25 cellular contexts compared by ENCODE assay signal in genomic region chr1:24472527-24473251, GRCh38. TPM values are rescaled to one million over a fixed set of nuclear protein-coding genes. Genes with fewer than 3 reads are reported as not detected.
A peak's percentile ranks its signal among the peaks of the same experiment; 100 is the strongest.
DNase-seq lines count a peak whose midpoint lies in the region; ATAC-seq and TF ChIP-seq lines count a peak whose summit lies in the region.
"Had no signal": no experiment of that assay in that cellular context is flagged by ENCODE, and none has a peak within 500 bp of the region (broad histone marks: within the 10 kb centered on the region; RNA-seq: fewer than 3 reads in every experiment).

No MANE protein-coding gene starts in this region.

- H3K27ac Mint-ChIP-seq in naive thymus-derived CD8-positive, alpha-beta T cell: peak overlapping the region in 9 of 10 donors; percentile 27 to 87 (median 58)

- no peaks in the 10 kb centered on the region for H3K4me1 ChIP-seq in breast epithelium
- H3K4me1 ChIP-seq in thyroid gland: no peaks in the 10 kb centered on the region
- H3K4me1 ChIP-seq: HAP-1, Peyer's patch, SJCRH30 had no signal

- WGBS in thyroid gland, 2 donors: 67 to 68% methylated on average over 11 of the region's 11 CpGs

- POLR2A ChIA-PET in naive thymus-derived CD8-positive, alpha-beta T cell (lab: Charles Lee): interaction anchor here (0.7 to 27.9 kb wide), 7 partner anchors 8 to 65 kb away, joined by 3 to 930 read pairs (median 5); partner anchors contain the start of genes NIPAL3 and RCAN3

- TF ChIP-seq CTCF in breast epithelium (IDR thresholded peaks at IDR 0.05) (no peak), thyroid gland (IDR thresholded peaks at IDR 0.05) (no peak)

- H3K36me3 Mint-ChIP-seq in naive thymus-derived CD8-positive, alpha-beta T cell: peaks cover 5 to 31% (median 17%) of the 10 kb centered on the region in 3 donors

- no peak overlapping the region for H3K4me3 ChIP-seq in breast epithelium
- H3K4me3 ChIP-seq in thyroid gland (replicated peaks in 1 of 3): no peak overlapping the region
- H3K4me3 ChIP-seq: BLaER1 treated with 17β-estradiol and CSF1 and Interleukin-3, amounts not matched to agents 10 nM and 100 nM; GM23248; HAP-1; Peyer's patch; SJCRH30 had no signal

- H3K9me3 ChIP-seq in breast epithelium (no peaks in the 10 kb centered on the region), thyroid gland (no peaks in the 10 kb centered on the region)
- H3K9me3 ChIP-seq: HAP-1, Peyer's patch, SJCRH30 had no signal

- H3K27me3 ChIP-seq in breast epithelium (no peaks in the 10 kb centered on the region), thyroid gland (no peaks in the 10 kb centered on the region)
- H3K27me3 ChIP-seq: BLaER1 treated with 17β-estradiol and CSF1 and Interleukin-3, amounts not matched to agents 10 nM and 100 nM; Peyer's patch had no signal

- no peak for TF ChIP-seq POLR2A in breast epithelium (IDR thresholded peaks at IDR 0.05)
- no peak for TF ChIP-seq POLR2A in thyroid gland (IDR thresholded peaks at IDR 0.05)

- no peaks in the 10 kb centered on the region for H3K9me3 Mint-ChIP-seq in naive thymus-derived CD8-positive, alpha-beta T cell
- H3K9me3 Mint-ChIP-seq: CD8-positive, alpha-beta T cell had no signal

- H3K36me3 ChIP-seq in breast epithelium (no peaks in the 10 kb centered on the region), thyroid gland (no peaks in the 10 kb centered on the region)
- H3K36me3 ChIP-seq: HAP-1, SJCRH30 had no signal

- ATAC-seq in naive thymus-derived CD8-positive, alpha-beta T cell: no peak
- ATAC-seq in GM19351 (IDR thresholded peaks at IDR 0.05; ENCODE audit: unreplicated experiment): no peak
- ATAC-seq: CD8-positive, alpha-beta T cell had no signal

- no peaks in the 10 kb centered on the region for H3K27me3 Mint-ChIP-seq in naive thymus-derived CD8-positive, alpha-beta T cell

- H3K4me3 Mint-ChIP-seq in naive thymus-derived CD8-positive, alpha-beta T cell: no peak overlapping the region
- H3K4me3 Mint-ChIP-seq: CD8-positive, alpha-beta T cell had no signal

- intact Hi-C loops in breast epithelium (cut with DNase I; ENCODE audit: low total_unique reads): no loop called here
- intact Hi-C loops in thyroid gland (cut with DNase I): no loop called here

- H3K27ac ChIP-seq in breast epithelium (peak overlapping the region in 1 of 2 donors; percentile 54), thyroid gland (no peak overlapping the region)
- H3K27ac ChIP-seq: 22Rv1; BLaER1 treated with 17β-estradiol and CSF1 and Interleukin-3, amounts not matched to agents 10 nM and 100 nM; GM23248; KMS-11; Peyer's patch; SJCRH30 had no signal

- DNase-seq in DMS53 (lab: John Stamatoyannopoulos, UW): peak; percentile 9
- DNase-seq in DMS53 treated with DMSO at 0.1 percent for 48 hours (lab: John Stamatoyannopoulos, UW; ENCODE audit: unreplicated experiment): no peak
- DNase-seq in breast epithelium (ENCODE audit: low spot score in 2 of 2): peak; percentile 54 to 70
- DNase-seq in naive thymus-derived CD8-positive, alpha-beta T cell: no peak
- DNase-seq in thyroid gland: peak; percentile 52 to 57
- DNase-seq in T1000 (lab: John Stamatoyannopoulos, UW): no peak
- no peak for DNase-seq in midbrain (lab: John Stamatoyannopoulos, UW)
- DNase-seq: ACHN; Calu3; CD8-positive, alpha-beta T cell; EL; GF-D8; GM23248; IMR-90; NCI-H1105 treated with DMSO at 0.1 percent for 48 hours; NCI-H2029 treated with DMSO at 0.1 percent for 48 hours; NCI-H226; NCI-H524 treated with DMSO at 0.1 percent for 48 hours; Peyer's patch; SJCRH30 had no signal

- peaks cover 20 to 48% (median 32%) of the 10 kb centered on the region in 4 donors for H3K4me1 Mint-ChIP-seq in naive thymus-derived CD8-positive, alpha-beta T cell

RNA-seq across cellular contexts. Expression of gene RCAN3, which starts 29.9 kb away (rescaled TPM):
- total RNA-seq in breast epithelium (10 to 100 TPM in 1 of 3 donors, 1 to 10 TPM in 2; 5.0 to 22.7 (median 8.8) TPM), thyroid gland (10 to 100 TPM; 25.6 to 37.9 (median 35.2) TPM)
- total RNA-seq in naive thymus-derived CD8-positive, alpha-beta T cell: 100 to 1,000 TPM; 212 to 217 TPM
- 100 to 1,000 TPM; 103 to 152 (median 150) TPM for polyA plus RNA-seq in naive thymus-derived CD8-positive, alpha-beta T cell

RNA-seq across cellular contexts. Expression of gene NIPAL3, which starts 57.1 kb away (rescaled TPM):
- total RNA-seq in breast epithelium: 10 to 100 TPM; 13.4 to 67.6 (median 28.5) TPM
- 10 to 100 TPM; 58.3 to 59.3 TPM for total RNA-seq in naive thymus-derived CD8-positive, alpha-beta T cell
- polyA plus RNA-seq in naive thymus-derived CD8-positive, alpha-beta T cell: 10 to 100 TPM; 57.5 to 90.4 (median 89.5) TPM
- total RNA-seq in thyroid gland: 100 to 1,000 TPM in 3 of 4 donors, 10 to 100 TPM in 1; 71.2 to 145 (median 121) TPM
- total RNA-seq: SJCRH30 had no signal

RNA-seq across cellular contexts. Expression of gene STPG1, which starts 59.1 kb away (rescaled TPM):
- total RNA-seq in breast epithelium (1 to 10 TPM; 3.6 to 6.9 (median 4.6) TPM), thyroid gland (1 to 10 TPM; 5.2 to 8.9 (median 7.0) TPM)
- total RNA-seq in naive thymus-derived CD8-positive, alpha-beta T cell: 1 to 10 TPM; 5.5 to 5.9 TPM
- 1 to 10 TPM; 4.1 to 6.8 (median 6.1) TPM for polyA plus RNA-seq in naive thymus-derived CD8-positive, alpha-beta T cell
- total RNA-seq: SJCRH30 had no signal

Comparison
In these comparisons a context has a peak if more than half of its experiments do, and no peak if none do; other contexts are left out.
1. DNase-seq: peak in DMS53 (single experiment), breast epithelium (2 of 2) and thyroid gland (2 of 2); none in DMS53 treated with DMSO at 0.1 percent for 48 hours (single experiment), naive thymus-derived CD8-positive, alpha-beta T cell (0 of 10), T1000 (single experiment) and midbrain (single experiment).
2. RNA of gene RCAN3, which starts 29.9 kb away (total RNA-seq): 212 to 217 TPM in naive thymus-derived CD8-positive, alpha-beta T cell; 25.6 to 37.9 TPM in thyroid gland and 5.0 to 22.7 TPM in breast epithelium; every median in the first group is over 4 times any median in the second.